8 cellular contexts compared by ENCODE assay signal in the genomic region with DNA sequence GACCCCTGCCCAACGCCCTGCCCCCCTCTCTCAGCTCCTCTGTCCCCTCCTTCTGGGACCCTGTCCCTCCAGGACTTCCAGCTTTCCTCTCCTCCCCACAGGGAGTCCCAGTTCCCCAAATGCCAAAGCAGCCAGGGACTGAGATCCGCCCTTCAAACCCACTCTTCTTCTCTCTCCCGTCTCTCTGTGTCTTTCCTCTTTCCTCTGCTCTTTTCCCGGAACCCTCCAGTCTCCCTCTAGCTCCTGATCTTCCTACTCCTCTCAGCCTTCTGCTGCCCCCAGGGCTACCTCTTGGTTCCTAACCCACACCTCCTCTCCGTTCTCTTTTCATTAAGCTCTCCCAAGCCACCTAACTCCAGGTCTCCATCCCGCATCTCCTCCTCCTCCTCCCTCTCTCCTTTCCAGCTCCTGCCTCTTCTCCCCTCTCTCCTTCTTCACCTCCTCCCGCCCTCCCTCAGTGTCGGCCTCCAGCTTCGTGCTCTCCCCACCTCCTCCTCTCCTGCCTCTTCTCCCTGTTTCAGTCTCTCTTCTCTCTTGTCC. TPM values are rescaled to one million over a fixed set of nuclear protein-coding genes. Genes with fewer than 3 reads are reported as not detected.
DNase-seq lines count a peak whose midpoint lies in the region; ATAC-seq and TF ChIP-seq lines count a peak whose summit lies in the region.

A gene (minus strand): TSS at position 536 of the 540 bp plus-strand sequence. CDS start 555 bp downstream, outside the sequence.

- no peaks in the 10 kb centered on the region for H3K9me3 Mint-ChIP-seq in stimulated activated naive CD8-positive, alpha-beta T cell treated with anti-CD3 and anti-CD28 coated beads, Interleukin-15, Interleukin-2, amounts not matched to agents 100 ng/mL and 50 ng/mL, for 24 hours
- no peaks in the 10 kb centered on the region for H3K9me3 Mint-ChIP-seq in WTC11

- no peak for ATAC-seq in stimulated activated naive CD8-positive, alpha-beta T cell treated with anti-CD3 and anti-CD28 coated beads, Interleukin-15, Interleukin-2, amounts not matched to agents 100 U/mL and 50 U/mL, for 24 hours
- ATAC-seq in WTC11 (peak; percentile 46), Right ventricle myocardium superior (ENCODE audit: poor library complexity) (peak; percentile 26), GM18498 (IDR thresholded peaks at IDR 0.05; ENCODE audit: unreplicated experiment) (no peak), GM21619 (IDR thresholded peaks at IDR 0.05; ENCODE audit: unreplicated experiment) (no peak)

- CTCF ChIA-PET in WTC11 (lab: Charles Lee), result interaction anchor here (0.5 to 2.4 kb wide), 40 partner anchors 9 to 579 kb away, joined by 3 to 41 read pairs (median 5); a partner anchor contains a TSS

- H3K4me1 Mint-ChIP-seq in stimulated activated naive CD8-positive, alpha-beta T cell treated with anti-CD3 and anti-CD28 coated beads, Interleukin-15, Interleukin-2, amounts not matched to agents 100 ng/mL and 50 ng/mL, for 24 hours (ENCODE audit: low read depth), result peaks cover 41% of the 10 kb centered on the region
- peaks cover 9% of the 10 kb centered on the region for H3K4me1 Mint-ChIP-seq in WTC11

- POLR2A ChIA-PET in WTC11 (lab: Charles Lee), result interaction anchor here (0.5 to 2.7 kb wide), 14 partner anchors 11 to 165 kb away, joined by 3 to 20 read pairs (median 4); a partner anchor contains a TSS

- peak within 1 kb of the TSS; percentile 84 for H3K4me3 Mint-ChIP-seq in stimulated activated naive CD8-positive, alpha-beta T cell treated with anti-CD3 and anti-CD28 coated beads, Interleukin-15, Interleukin-2, amounts not matched to agents 100 ng/mL and 50 ng/mL, for 24 hours
- peak within 1 kb of the TSS; percentile 85 for H3K4me3 Mint-ChIP-seq in WTC11

- TF ChIP-seq CTCF in WTC11 (IDR thresholded peaks at IDR 0.05), result no peak

- DNase-seq in stimulated activated naive CD8-positive, alpha-beta T cell treated with anti-CD3 and anti-CD28 coated beads, Interleukin-15, Interleukin-2, amounts not matched to agents 100 U/mL and 50 U/mL, for 24 hours, result no peak
- DNase-seq in WTC11 (ENCODE audit: low spot score), result peak; percentile 41
- DNase-seq in Right ventricle myocardium superior, result no peak
- DNase-seq in pons (ENCODE audit: low spot score), result peak; percentile 66
- DNase-seq in occipital lobe (lab: John Stamatoyannopoulos, UW), result no peak

- no peaks in the 10 kb centered on the region for H3K36me3 Mint-ChIP-seq in stimulated activated naive CD8-positive, alpha-beta T cell treated with anti-CD3 and anti-CD28 coated beads, Interleukin-15, Interleukin-2, amounts not matched to agents 100 ng/mL and 50 ng/mL, for 24 hours (ENCODE audit: low read depth)
- peaks cover 3% of the 10 kb centered on the region; the same call in 1 of the 2 replicates for H3K36me3 Mint-ChIP-seq in WTC11

- intact Hi-C loops in Right ventricle myocardium superior (cut with DNase I), result loop anchor here (10.0 kb wide), 1 partner anchor 89 kb away; no protein-coding TSS in a partner anchor

- H3K27me3 Mint-ChIP-seq in stimulated activated naive CD8-positive, alpha-beta T cell treated with anti-CD3 and anti-CD28 coated beads, Interleukin-15, Interleukin-2, amounts not matched to agents 100 ng/mL and 50 ng/mL, for 24 hours, result no peaks in the 10 kb centered on the region
- peaks cover 2% of the 10 kb centered on the region for H3K27me3 Mint-ChIP-seq in WTC11 (ENCODE audit: low read depth)

- peak within 1 kb of the TSS; percentile 89 for H3K27ac Mint-ChIP-seq in stimulated activated naive CD8-positive, alpha-beta T cell treated with anti-CD3 and anti-CD28 coated beads, Interleukin-15, Interleukin-2, amounts not matched to agents 100 ng/mL and 50 ng/mL, for 24 hours
- peak within 1 kb of the TSS; percentile 84 for H3K27ac Mint-ChIP-seq in WTC11

TF ChIP-seq in WTC11, 78 proteins besides CTCF, POLR2A, EP300 and RAD21 (continues in another document):
- TF ChIP-seq, protein P1, sequence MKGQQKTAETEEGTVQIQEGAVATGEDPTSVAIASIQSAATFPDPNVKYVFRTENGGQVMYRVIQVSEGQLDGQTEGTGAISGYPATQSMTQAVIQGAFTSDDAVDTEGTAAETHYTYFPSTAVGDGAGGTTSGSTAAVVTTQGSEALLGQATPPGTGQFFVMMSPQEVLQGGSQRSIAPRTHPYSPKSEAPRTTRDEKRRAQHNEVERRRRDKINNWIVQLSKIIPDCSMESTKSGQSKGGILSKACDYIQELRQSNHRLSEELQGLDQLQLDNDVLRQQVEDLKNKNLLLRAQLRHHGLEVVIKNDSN (CRISPR knock-in tag; IDR thresholded peaks at IDR 0.05), result no peak
- TF ChIP-seq SP1 (CRISPR knock-in tag; conservative IDR thresholded peaks at IDR 0.05), result no peak
- TF ChIP-seq, protein P2, sequence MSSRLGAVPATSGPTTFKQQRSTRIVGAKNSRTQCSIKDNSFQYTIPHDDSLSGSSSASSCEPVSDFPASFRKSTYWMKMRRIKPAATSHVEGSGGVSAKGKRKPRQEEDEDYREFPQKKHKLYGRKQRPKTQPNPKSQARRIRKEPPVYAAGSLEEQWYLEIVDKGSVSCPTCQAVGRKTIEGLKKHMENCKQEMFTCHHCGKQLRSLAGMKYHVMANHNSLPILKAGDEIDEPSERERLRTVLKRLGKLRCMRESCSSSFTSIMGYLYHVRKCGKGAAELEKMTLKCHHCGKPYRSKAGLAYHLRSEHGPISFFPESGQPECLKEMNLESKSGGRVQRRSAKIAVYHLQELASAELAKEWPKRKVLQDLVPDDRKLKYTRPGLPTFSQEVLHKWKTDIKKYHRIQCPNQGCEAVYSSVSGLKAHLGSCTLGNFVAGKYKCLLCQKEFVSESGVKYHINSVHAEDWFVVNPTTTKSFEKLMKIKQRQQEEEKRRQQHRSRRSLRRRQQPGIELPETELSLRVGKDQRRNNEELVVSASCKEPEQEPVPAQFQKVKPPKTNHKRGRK (CRISPR knock-in tag; IDR thresholded peaks at IDR 0.05; ENCODE audit: borderline replicate concordance), result no peak
- TF ChIP-seq TP53 (CRISPR knock-in tag; IDR thresholded peaks at IDR 0.05), result no peak
- no peak for TF ChIP-seq ZNF423 (CRISPR knock-in tag; IDR thresholded peaks at IDR 0.05)
- TF ChIP-seq, protein P3, sequence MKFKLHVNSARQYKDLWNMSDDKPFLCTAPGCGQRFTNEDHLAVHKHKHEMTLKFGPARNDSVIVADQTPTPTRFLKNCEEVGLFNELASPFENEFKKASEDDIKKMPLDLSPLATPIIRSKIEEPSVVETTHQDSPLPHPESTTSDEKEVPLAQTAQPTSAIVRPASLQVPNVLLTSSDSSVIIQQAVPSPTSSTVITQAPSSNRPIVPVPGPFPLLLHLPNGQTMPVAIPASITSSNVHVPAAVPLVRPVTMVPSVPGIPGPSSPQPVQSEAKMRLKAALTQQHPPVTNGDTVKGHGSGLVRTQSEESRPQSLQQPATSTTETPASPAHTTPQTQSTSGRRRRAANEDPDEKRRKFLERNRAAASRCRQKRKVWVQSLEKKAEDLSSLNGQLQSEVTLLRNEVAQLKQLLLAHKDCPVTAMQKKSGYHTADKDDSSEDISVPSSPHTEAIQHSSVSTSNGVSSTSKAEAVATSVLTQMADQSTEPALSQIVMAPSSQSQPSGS (CRISPR knock-in tag; IDR thresholded peaks at IDR 0.05; ENCODE audit: borderline replicate concordance, low read depth), result no peak
- TF ChIP-seq, protein P4, sequence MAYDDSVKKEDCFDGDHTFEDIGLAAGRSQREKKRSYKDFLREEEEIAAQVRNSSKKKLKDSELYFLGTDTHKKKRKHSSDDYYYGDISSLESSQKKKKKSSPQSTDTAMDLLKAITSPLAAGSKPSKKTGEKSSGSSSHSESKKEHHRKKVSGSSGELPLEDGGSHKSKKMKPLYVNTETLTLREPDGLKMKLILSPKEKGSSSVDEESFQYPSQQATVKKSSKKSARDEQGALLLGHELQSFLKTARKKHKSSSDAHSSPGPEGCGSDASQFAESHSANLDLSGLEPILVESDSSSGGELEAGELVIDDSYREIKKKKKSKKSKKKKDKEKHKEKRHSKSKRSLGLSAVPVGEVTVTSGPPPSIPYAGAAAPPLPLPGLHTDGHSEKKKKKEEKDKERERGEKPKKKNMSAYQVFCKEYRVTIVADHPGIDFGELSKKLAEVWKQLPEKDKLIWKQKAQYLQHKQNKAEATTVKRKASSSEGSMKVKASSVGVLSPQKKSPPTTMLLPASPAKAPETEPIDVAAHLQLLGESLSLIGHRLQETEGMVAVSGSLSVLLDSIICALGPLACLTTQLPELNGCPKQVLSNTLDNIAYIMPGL (CRISPR knock-in tag; IDR thresholded peaks at IDR 0.05), result no peak
- 0 out of 2 replicates have a peak, but pooled peaks have one; percentile 19 for TF ChIP-seq NFE2L1 (CRISPR knock-in tag; IDR thresholded peaks at IDR 0.05)
- TF ChIP-seq, protein P5, sequence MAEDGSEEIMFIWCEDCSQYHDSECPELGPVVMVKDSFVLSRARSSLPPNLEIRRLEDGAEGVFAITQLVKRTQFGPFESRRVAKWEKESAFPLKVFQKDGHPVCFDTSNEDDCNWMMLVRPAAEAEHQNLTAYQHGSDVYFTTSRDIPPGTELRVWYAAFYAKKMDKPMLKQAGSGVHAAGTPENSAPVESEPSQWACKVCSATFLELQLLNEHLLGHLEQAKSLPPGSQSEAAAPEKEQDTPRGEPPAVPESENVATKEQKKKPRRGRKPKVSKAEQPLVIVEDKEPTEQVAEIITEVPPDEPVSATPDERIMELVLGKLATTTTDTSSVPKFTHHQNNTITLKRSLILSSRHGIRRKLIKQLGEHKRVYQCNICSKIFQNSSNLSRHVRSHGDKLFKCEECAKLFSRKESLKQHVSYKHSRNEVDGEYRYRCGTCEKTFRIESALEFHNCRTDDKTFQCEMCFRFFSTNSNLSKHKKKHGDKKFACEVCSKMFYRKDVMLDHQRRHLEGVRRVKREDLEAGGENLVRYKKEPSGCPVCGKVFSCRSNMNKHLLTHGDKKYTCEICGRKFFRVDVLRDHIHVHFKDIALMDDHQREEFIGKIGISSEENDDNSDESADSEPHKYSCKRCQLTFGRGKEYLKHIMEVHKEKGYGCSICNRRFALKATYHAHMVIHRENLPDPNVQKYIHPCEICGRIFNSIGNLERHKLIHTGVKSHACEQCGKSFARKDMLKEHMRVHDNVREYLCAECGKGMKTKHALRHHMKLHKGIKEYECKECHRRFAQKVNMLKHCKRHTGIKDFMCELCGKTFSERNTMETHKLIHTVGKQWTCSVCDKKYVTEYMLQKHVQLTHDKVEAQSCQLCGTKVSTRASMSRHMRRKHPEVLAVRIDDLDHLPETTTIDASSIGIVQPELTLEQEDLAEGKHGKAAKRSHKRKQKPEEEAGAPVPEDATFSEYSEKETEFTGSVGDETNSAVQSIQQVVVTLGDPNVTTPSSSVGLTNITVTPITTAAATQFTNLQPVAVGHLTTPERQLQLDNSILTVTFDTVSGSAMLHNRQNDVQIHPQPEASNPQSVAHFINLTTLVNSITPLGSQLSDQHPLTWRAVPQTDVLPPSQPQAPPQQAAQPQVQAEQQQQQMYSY (CRISPR knock-in tag; IDR thresholded peaks at IDR 0.05), result peak; percentile 91

RNA-seq across cellular contexts. Expression of the gene that starts here (rescaled TPM):
- total RNA-seq in WTC11 (2021) (41.4 to 53.7 TPM (median 47.5 TPM) in 3 replicates), Right ventricle myocardium superior (7.5 TPM), occipital lobe (9.8 TPM)

Comparison
In these comparisons a context has a peak if more than half of its experiments do, and no peak if none do; other contexts are left out.
1. ATAC-seq: peak in WTC11 (single experiment) and Right ventricle myocardium superior (single experiment); none in stimulated activated naive CD8-positive, alpha-beta T cell treated with anti-CD3 and anti-CD28 coated beads, Interleukin-15, Interleukin-2, amounts not matched to agents 100 U/mL and 50 U/mL, for 24 hours (single experiment), GM18498 (single experiment) and GM21619 (single experiment).
2. DNase-seq: peak in WTC11 (single experiment) and pons (single experiment); none in stimulated activated naive CD8-positive, alpha-beta T cell treated with anti-CD3 and anti-CD28 coated beads, Interleukin-15, Interleukin-2, amounts not matched to agents 100 U/mL and 50 U/mL, for 24 hours (single experiment), Right ventricle myocardium superior (single experiment) and occipital lobe (single experiment).